Comparison of ENCODE assay signal across 18 cellular contexts in the genomic region with DNA sequence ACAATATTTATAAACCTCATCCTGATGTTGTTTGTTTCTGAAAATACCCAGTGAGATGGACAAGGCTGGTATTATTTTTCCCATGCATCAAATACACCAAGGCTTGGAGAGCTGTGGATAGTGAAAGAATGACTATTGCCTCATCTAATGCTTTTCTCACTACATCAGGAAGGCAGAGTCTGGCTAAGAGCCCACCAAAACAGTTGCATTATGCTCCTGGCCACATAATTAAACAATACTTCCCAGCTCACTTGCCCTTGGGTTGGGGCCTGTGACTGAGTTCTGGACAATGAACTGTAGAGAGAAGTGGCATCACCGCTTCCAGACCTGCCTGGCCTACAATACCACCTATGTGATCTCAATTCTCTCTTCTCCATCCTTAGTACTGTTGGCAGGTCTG. TPM values are rescaled to one million over a fixed set of nuclear protein-coding genes. Genes with fewer than 3 reads are reported as not detected.
A peak's percentile ranks its signal among the peaks of the same experiment; 100 is the strongest.
DNase-seq lines count a peak whose midpoint lies in the region; ATAC-seq, FAIRE-seq and TF ChIP-seq lines count a peak whose summit lies in the region.
"Had no signal": no experiment of that assay in that cellular context is flagged by ENCODE, and none has a peak within 500 bp of the region (broad histone marks: within the 10 kb centered on the region; RNA-seq: fewer than 3 reads in every experiment).

No MANE protein-coding gene starts in this region.

- FAIRE-seq in small intestine (lab: Jason Lieb, UNC), result no peak

- H3K27ac Mint-ChIP-seq in chondrocyte (ENCODE audit: unreplicated experiment), result peak overlapping the region; percentile 43
- H3K27ac Mint-ChIP-seq: activated T-helper 1 cell treated with anti-CD3 and anti-CD28 coated beads, Interleukin-12 subunit alpha, Interleukin-12 subunit beta, Interleukin-2, Interleukin-4 antibody, amounts not matched to agents 30 ng/mL and 10 ng/mL and 1 ng/mL, durations not matched to agents 14 hours and 24 hours and 36 hours had no signal

- H3K4me3 ChIP-seq in heart left ventricle, result no peak overlapping the region
- H3K4me3 ChIP-seq in OCI-LY7 (ENCODE audit: low read depth, low read length, poor library complexity, severe bottlenecking), result no peak overlapping the region
- H3K4me3 ChIP-seq in small intestine (ENCODE audit: low read depth in 1 of 2, low read length in 2 of 2), result no peak overlapping the region
- H3K4me3 ChIP-seq: ascending aorta had no signal

- no TSS peak for BruUV-seq in OCI-LY7 (replicated peaks; lab: Mats Ljungman, UMichigan)

- TF ChIP-seq CTCF in heart left ventricle (IDR thresholded peaks at IDR 0.05) (no peak), chondrocyte (IDR thresholded peaks at IDR 0.05) (no peak), OCI-LY7 (conservative IDR thresholded peaks at IDR 0.05; ENCODE audit: low read length) (no peak)

- no peaks in the 10 kb centered on the region for H3K79me2 ChIP-seq in OCI-LY7 (ENCODE audit: insufficient read depth, low read depth, low read length)

- no peaks in the 10 kb centered on the region for H3K9me3 ChIP-seq in heart left ventricle
- no peaks in the 10 kb centered on the region for H3K9me3 ChIP-seq in OCI-LY7 (ENCODE audit: low read length)
- no peaks in the 10 kb centered on the region for H3K9me3 ChIP-seq in small intestine (ENCODE audit: control insufficient read depth, low read depth)
- H3K9me3 ChIP-seq: ascending aorta had no signal

- H3K36me3 Mint-ChIP-seq in chondrocyte (ENCODE audit: low read depth), result no peaks in the 10 kb centered on the region

- peak; percentile 17 to 64 (median 44) for ATAC-seq in heart left ventricle
- no peak for ATAC-seq in Right ventricle myocardium inferior
- ATAC-seq: HCT116 had no signal

- peaks cover 0 to 16% (median 2%) of the 10 kb centered on the region in 12 donors for H3K4me1 ChIP-seq in heart left ventricle
- no peaks in the 10 kb centered on the region for H3K4me1 ChIP-seq in OCI-LY7 (ENCODE audit: insufficient read depth, low read length, poor library complexity, severe bottlenecking)
- H3K4me1 ChIP-seq in small intestine (ENCODE audit: control insufficient read depth in 2 of 2, insufficient read depth in 1 of 2, low read depth in 1 of 2, low read length in 1 of 2), result no peaks in the 10 kb centered on the region
- H3K4me1 ChIP-seq: ascending aorta had no signal

- WGBS in heart left ventricle, 4 donors, result 0 to 41% (median 4%) methylated on average over 1 of the region's 1 CpG
- WGBS in small intestine, 3 donors, result 4 to 55% (median 40%) methylated on average over 1 of the region's 1 CpG

- H3K27ac ChIP-seq in heart left ventricle, result peak overlapping the region in 4 of 12 donors; percentile 0 to 40 (median 30)
- no peak overlapping the region for H3K27ac ChIP-seq in OCI-LY7 (ENCODE audit: low read depth, low read length, poor library complexity, severe bottlenecking)
- H3K27ac ChIP-seq in small intestine (ENCODE audit: low read depth in 1 of 2, low read length in 1 of 2), result no peak overlapping the region
- H3K27ac ChIP-seq: ascending aorta had no signal

- POLR2A ChIA-PET in OCI-LY7 (lab: Charles Lee), result no interaction called here

- no peaks in the 10 kb centered on the region for H3K27me3 ChIP-seq in heart left ventricle
- no peaks in the 10 kb centered on the region for H3K27me3 ChIP-seq in small intestine (ENCODE audit: control insufficient read depth in 2 of 2, insufficient read depth in 2 of 2, low read length in 2 of 2)
- H3K27me3 ChIP-seq: ascending aorta had no signal

- no peak overlapping the region for H2AFZ ChIP-seq in OCI-LY7 (ENCODE audit: low read length)

- DNase-seq in heart left ventricle (no peak), Right ventricle myocardium inferior (ENCODE audit: missing footprints) (no peak), chondrocyte (ENCODE audit: low spot score) (no peak), iris pigment epithelial cell (ENCODE audit: low read depth) (peak; percentile 90), cortex of kidney (lab: John Stamatoyannopoulos, UW) (no peak), OCI-LY7 (ENCODE audit: low spot score) (no peak), small intestine (no peak), NCI-H526 treated with DMSO at 0.1 percent for 48 hours (lab: John Stamatoyannopoulos, UW) (no peak)
- DNase-seq: hypothalamus; Karpas-422; NCI-H1930; NCI-H774; nucleus accumbens; stimulated activated CD4-positive, alpha-beta T cell treated with anti-CD3 and anti-CD28 coated beads, Interleukin-12 subunit alpha, Interleukin-12 subunit beta, amount 100 ng/mL, for 4 hours; T-helper 9 cell had no signal

- H3K36me3 ChIP-seq in heart left ventricle (no peaks in the 10 kb centered on the region), OCI-LY7 (ENCODE audit: insufficient read depth, low read length) (no peaks in the 10 kb centered on the region), small intestine (ENCODE audit: control insufficient read depth in 2 of 2, insufficient read depth in 2 of 2, low read length in 2 of 2) (no peaks in the 10 kb centered on the region)
- H3K36me3 ChIP-seq: ascending aorta had no signal

- no peak overlapping the region for H3K4me2 ChIP-seq in OCI-LY7 (ENCODE audit: low read length)

- no peak for TF ChIP-seq POLR2A in heart left ventricle (IDR thresholded peaks at IDR 0.05)

- no peaks in the 10 kb centered on the region for H3K9me2 ChIP-seq in OCI-LY7 (ENCODE audit: insufficient read depth, low read length)

- CTCF ChIA-PET in OCI-LY7 (lab: Charles Lee; ENCODE audit: unreplicated experiment), result no interaction called here

- peaks cover 11% of the 10 kb centered on the region for H3K27me3 Mint-ChIP-seq in chondrocyte (ENCODE audit: low read depth)

- no peaks in the 10 kb centered on the region for H4K20me1 ChIP-seq in OCI-LY7 (ENCODE audit: insufficient read depth, low read length)

- peaks cover 8% of the 10 kb centered on the region for H3K4me1 Mint-ChIP-seq in chondrocyte (ENCODE audit: low read depth)

- H3K4me3 Mint-ChIP-seq in chondrocyte (ENCODE audit: unreplicated experiment), result no peak overlapping the region
- H3K4me3 Mint-ChIP-seq: activated T-helper 1 cell treated with anti-CD3 and anti-CD28 coated beads, Interleukin-12 subunit alpha, Interleukin-12 subunit beta, Interleukin-2, Interleukin-4 antibody, amounts not matched to agents 30 ng/mL and 10 ng/mL and 1 ng/mL, durations not matched to agents 14 hours and 24 hours and 36 hours had no signal

- intact Hi-C loops in heart left ventricle (cut with DNase I) (no loop called here), Right ventricle myocardium inferior (cut with DNase I) (no loop called here), OCI-LY7 (cut with micrococcal nuclease; ENCODE audit: unreplicated experiment) (no loop called here)

- H3K9me3 Mint-ChIP-seq in chondrocyte (ENCODE audit: low read depth), result no peaks in the 10 kb centered on the region
- H3K9me3 Mint-ChIP-seq: activated T-helper 1 cell treated with anti-CD3 and anti-CD28 coated beads, Interleukin-12 subunit alpha, Interleukin-12 subunit beta, Interleukin-2, Interleukin-4 antibody, amounts not matched to agents 30 ng/mL and 10 ng/mL and 1 ng/mL, durations not matched to agents 14 hours and 24 hours and 36 hours had no signal

RNA-seq across cellular contexts. Expression of gene REEP1, which starts 46.4 kb away (rescaled TPM):
- total RNA-seq in heart left ventricle, result 10 to 100 TPM; 16.0 to 43.4 (median 27.6) TPM
- polyA plus RNA-seq in heart left ventricle, result 10 to 100 TPM; 13.6 to 36.1 TPM
- 23.6 TPM for total RNA-seq in Right ventricle myocardium inferior
- 2.4 to 3.1 TPM (median 2.6 TPM) in 3 replicates for total RNA-seq in chondrocyte
- total RNA-seq in OCI-LY7 (2014; rRNA removed; shearing (Covaris generic)), result not detected in 2 replicates
- total RNA-seq in OCI-LY7 (2022), result not detected in 2 replicates
- 10 to 100 TPM in 1 of 3 donors, 1 to 10 TPM in 2; 5.9 to 10.7 (median 6.9) TPM for polyA plus RNA-seq in small intestine

RNA-seq across cellular contexts. Expression of gene KDM3A, which starts 57.3 kb away (rescaled TPM):
- 10 to 100 TPM; 17.7 to 44.0 (median 35.4) TPM for total RNA-seq in heart left ventricle
- polyA plus RNA-seq in heart left ventricle, result 10 to 100 TPM; 13.5 to 25.4 TPM
- total RNA-seq in Right ventricle myocardium inferior, result 29.5 TPM
- total RNA-seq in chondrocyte, result 31.3 to 49.3 TPM (median 47.7 TPM) in 3 replicates
- total RNA-seq in OCI-LY7 (2014; rRNA removed; shearing (Covaris generic)), result 14.5 and 30.6 TPM in 2 replicates
- 39.5 and 55.7 TPM in 2 replicates for total RNA-seq in OCI-LY7 (2022)
- polyA plus RNA-seq in small intestine, result 10 to 100 TPM; 13.5 to 51.2 (median 29.2) TPM
